In genomic region chr12:67288561-67288960, GRCh38 we compare ENCODE assay signal across 26 cellular contexts. TPM values are rescaled to one million over a fixed set of nuclear protein-coding genes. Genes with fewer than 3 reads are reported as not detected.
DNase-seq lines count a peak whose midpoint lies in the region; ATAC-seq and TF ChIP-seq lines count a peak whose summit lies in the region.
"Had no signal": no experiment of that assay in that cellular context is flagged by ENCODE, and none has a peak within 500 bp of the region (broad histone marks: within the 10 kb centered on the region; RNA-seq: fewer than 3 reads in every experiment).

No MANE protein-coding gene starts in this region.

- H3K9me2 ChIP-seq in GM23248 (ENCODE audit: insufficient read depth): no peaks in the 10 kb centered on the region

- H3K4me2 ChIP-seq in GM23248 (ENCODE audit: unreplicated experiment): no peak overlapping the region

- in situ Hi-C loops in GM23248 (cut with MboI): no loop called here
- in situ Hi-C loops in HAP-1 (cut with MboI; ENCODE audit: low sequenced_read_pairs): no loop called here

- DNase-seq in SIG-M5 treated with dmso at 0.1 percent for 504 hours (lab: John Stamatoyannopoulos, UW; ENCODE audit: unreplicated experiment) (peak; percentile 29), SIG-M5 (lab: John Stamatoyannopoulos, UW) (no peak), GM23248 (peak; percentile 9), nephron progenitor cell (no peak), HAP-1 (ENCODE audit: low spot score in 2 of 2) (no peak)
- DNase-seq in activated naive CD8-positive, alpha-beta T cell treated with anti-CD3 and anti-CD28 coated beads, Interleukin-2, amount 50 U/mL, for 24 hours: no peak
- DNase-seq: 8988T; activated CD4-positive, alpha-beta T cell treated with anti-CD3 and anti-CD28 coated beads, Interleukin-2, amount 10 ng/mL, durations not matched to agents 7 days and 5 days; activated CD8-positive, alpha-beta memory T cell treated with anti-CD3 and anti-CD28 coated beads, Interleukin-2, amount 50 U/mL, for 4 hours; caudate nucleus; COR-L47; DMS79; dorsolateral prefrontal cortex; GF-D8; Kasumi-1; kidney glomerular epithelial cell; NCI-H1092; NCI-H1930; NCI-H526 treated with DMSO at 0.1 percent for 48 hours; nucleus accumbens; psoas muscle; substantia nigra; T-helper 2 cell; upper lobe of right lung had no signal

- H4K20me1 ChIP-seq in GM23248 (ENCODE audit: insufficient read depth): peaks cover 18% of the 10 kb centered on the region; the same call in 1 of the 2 replicates

- 95 to 98% methylated on average over 2 of the region's 2 CpGs for WGBS in GM23248 (ENCODE audit: low coverage in 1 of 2, low lambda C conversion rate in 2 of 2, missing lambda C conversion rate in 2 of 2), 2 experiments

- H3K4me1 Mint-ChIP-seq in activated naive CD8-positive, alpha-beta T cell treated with anti-CD3 and anti-CD28 coated beads, Interleukin-2, amount 50 U/mL, for 24 hours: peaks cover 43% of the 10 kb centered on the region
- no peaks in the 10 kb centered on the region for H3K4me1 Mint-ChIP-seq in nephron progenitor cell

- H3K9me3 Mint-ChIP-seq in activated naive CD8-positive, alpha-beta T cell treated with anti-CD3 and anti-CD28 coated beads, Interleukin-2, amount 50 U/mL, for 24 hours: no peaks in the 10 kb centered on the region
- H3K9me3 Mint-ChIP-seq in nephron progenitor cell: no peaks in the 10 kb centered on the region
- H3K9me3 Mint-ChIP-seq: activated CD4-positive, alpha-beta T cell treated with anti-CD3 and anti-CD28 coated beads, Interleukin-2, amount 10 ng/mL, durations not matched to agents 7 days and 5 days had no signal

- peaks cover 100% of the 10 kb centered on the region for H3K79me2 ChIP-seq in GM23248 (ENCODE audit: insufficient read depth)

- TF ChIP-seq CTCF in nephron progenitor cell (IDR thresholded peaks at IDR 0.05): no peak

- peak; percentile 80 for ATAC-seq in activated naive CD8-positive, alpha-beta T cell treated with anti-CD3 and anti-CD28 coated beads, Interleukin-2, amount 50 U/mL, for 24 hours
- ATAC-seq in HG03342 (IDR thresholded peaks at IDR 0.05; ENCODE audit: unreplicated experiment) (no peak), GM21447 (IDR thresholded peaks at IDR 0.05; ENCODE audit: unreplicated experiment) (no peak)
- ATAC-seq: upper lobe of right lung had no signal

- H3K27ac Mint-ChIP-seq in activated naive CD8-positive, alpha-beta T cell treated with anti-CD3 and anti-CD28 coated beads, Interleukin-2, amount 50 U/mL, for 24 hours: peak overlapping the region; percentile 80
- peak overlapping the region; percentile 62 for H3K27ac Mint-ChIP-seq in nephron progenitor cell
- H3K27ac Mint-ChIP-seq: activated CD4-positive, alpha-beta T cell treated with anti-CD3 and anti-CD28 coated beads, Interleukin-2, amount 10 ng/mL, durations not matched to agents 7 days and 5 days had no signal

- H3K27me3 ChIP-seq in GM23248 (replicated peaks; ENCODE audit: insufficient read depth) (no peaks in the 10 kb centered on the region), HAP-1 (ENCODE audit: low read depth) (no peaks in the 10 kb centered on the region)
- H3K27me3 ChIP-seq: dorsolateral prefrontal cortex, upper lobe of right lung had no signal

- no peaks in the 10 kb centered on the region for H3K4me1 ChIP-seq in GM23248 (ENCODE audit: insufficient read depth)
- H3K4me1 ChIP-seq in HAP-1: 0 out of 2 replicates have a peak, but pooled peaks cover 2% of the 10 kb centered on the region
- H3K4me1 ChIP-seq: upper lobe of right lung had no signal

- H3K4me3 ChIP-seq in GM23248 (no peak overlapping the region), HAP-1 (no peak overlapping the region)
- H3K4me3 ChIP-seq: dorsolateral prefrontal cortex, psoas muscle, upper lobe of right lung had no signal

- H3K4me3 Mint-ChIP-seq in activated naive CD8-positive, alpha-beta T cell treated with anti-CD3 and anti-CD28 coated beads, Interleukin-2, amount 50 U/mL, for 24 hours: peak overlapping the region; percentile 3
- no peak overlapping the region for H3K4me3 Mint-ChIP-seq in nephron progenitor cell
- H3K4me3 Mint-ChIP-seq: activated CD4-positive, alpha-beta T cell treated with anti-CD3 and anti-CD28 coated beads, Interleukin-2, amount 10 ng/mL, durations not matched to agents 7 days and 5 days had no signal

- H3K9me3 ChIP-seq in GM23248 (ENCODE audit: low read depth): no peaks in the 10 kb centered on the region
- H3K9me3 ChIP-seq in HAP-1: no peaks in the 10 kb centered on the region
- H3K9me3 ChIP-seq: psoas muscle, upper lobe of right lung had no signal

- H3K36me3 Mint-ChIP-seq in activated naive CD8-positive, alpha-beta T cell treated with anti-CD3 and anti-CD28 coated beads, Interleukin-2, amount 50 U/mL, for 24 hours (ENCODE audit: low read depth): peaks cover 48% of the 10 kb centered on the region
- H3K36me3 Mint-ChIP-seq in nephron progenitor cell (ENCODE audit: low read depth): peaks cover 92% of the 10 kb centered on the region

- no peak overlapping the region for H3K9ac ChIP-seq in GM23248

- no peak overlapping the region for H3K27ac ChIP-seq in GM23248
- H3K27ac ChIP-seq: dorsolateral prefrontal cortex, psoas muscle, upper lobe of right lung had no signal

- H3K27me3 Mint-ChIP-seq in activated naive CD8-positive, alpha-beta T cell treated with anti-CD3 and anti-CD28 coated beads, Interleukin-2, amount 50 U/mL, for 24 hours: no peaks in the 10 kb centered on the region
- no peaks in the 10 kb centered on the region for H3K27me3 Mint-ChIP-seq in nephron progenitor cell (ENCODE audit: low read depth, poor library complexity)
- H3K27me3 Mint-ChIP-seq: activated CD4-positive, alpha-beta T cell treated with anti-CD3 and anti-CD28 coated beads, Interleukin-2, amount 10 ng/mL, durations not matched to agents 7 days and 5 days had no signal

- H3K36me3 ChIP-seq in GM23248 (ENCODE audit: low read depth) (peaks cover 5% of the 10 kb centered on the region), HAP-1 (replicated peaks) (peaks cover 28% of the 10 kb centered on the region)

- no peaks in the 10 kb centered on the region; the same call in 1 of the 2 replicates for H3F3A ChIP-seq in GM23248 (ENCODE audit: insufficient read depth)

- no peak overlapping the region for H2AFZ ChIP-seq in GM23248

RNA-seq across cellular contexts. Expression of gene CAND1, which starts 19.4 kb away (rescaled TPM):
- total RNA-seq in GM23248 (2014; rRNA removed; shearing (Covaris generic)): 65.1 and 92.6 TPM in 2 replicates
- polyA plus RNA-seq in GM23248 (2016; fragmentation: Nextera tagmentation; extraction: Ambion mirVana): 111 and 121 TPM in 2 replicates

Comparison
In these comparisons a context has a peak if more than half of its experiments do, and no peak if none do; other contexts are left out.
1. DNase-seq: peak in SIG-M5 treated with dmso at 0.1 percent for 504 hours (single experiment) and GM23248 (single experiment); none in SIG-M5 (single experiment), activated naive CD8-positive, alpha-beta T cell treated with anti-CD3 and anti-CD28 coated beads, Interleukin-2, amount 50 U/mL, for 24 hours (single experiment), nephron progenitor cell (single experiment) and HAP-1 (0 of 2).